ENCODE assay signal across 1 cellular context in genomic region chr19:38846097-38846496, GRCh38.
TF ChIP-seq lines count a peak whose summit lies in the region.

No MANE protein-coding gene starts in this region.

TF ChIP-seq in WTC11, 78 proteins besides CTCF, POLR2A, EP300 and RAD21 (continued from another document):
- TF ChIP-seq PRDM15 (CRISPR knock-in tag; IDR thresholded peaks at IDR 0.05) (no peak), ZNF263 (CRISPR knock-in tag; IDR thresholded peaks at IDR 0.05; ENCODE audit: low read depth) (no peak), ZNF423 (CRISPR knock-in tag; IDR thresholded peaks at IDR 0.05) (no peak), E2F1 (CRISPR knock-in tag; IDR thresholded peaks at IDR 0.05) (no peak), USF1 (CRISPR knock-in tag; IDR thresholded peaks at IDR 0.05) (no peak), E2F4 (CRISPR knock-in tag; IDR thresholded peaks at IDR 0.05; ENCODE audit: borderline replicate concordance, low read depth) (no peak), TP53 (CRISPR knock-in tag; IDR thresholded peaks at IDR 0.05) (no peak)
